In the genomic region with DNA sequence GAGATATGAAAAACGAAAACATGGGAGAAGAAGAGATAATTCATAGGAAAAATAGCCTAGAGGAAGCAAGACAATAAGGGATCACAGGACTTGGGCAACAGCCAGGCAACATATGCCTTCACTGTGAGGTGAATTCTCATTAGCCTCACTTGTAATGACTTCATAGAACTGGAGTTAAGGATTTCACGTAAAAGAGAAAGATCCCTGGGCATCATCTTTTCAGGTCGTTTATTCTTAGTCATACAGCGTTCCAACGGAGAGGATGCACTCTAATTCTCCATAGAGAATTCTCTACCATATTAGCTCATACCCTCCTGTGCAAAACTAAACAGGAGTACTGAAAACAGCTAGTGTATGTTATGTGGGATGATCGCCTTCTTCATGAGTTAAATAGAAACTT, we compare ENCODE assay signal across 13 cellular contexts.
"Had no signal": no experiment of that assay in that cellular context is flagged by ENCODE, and none has a peak within 500 bp of the region (broad histone marks: within the 10 kb centered on the region; RNA-seq: fewer than 3 reads in every experiment).

No MANE protein-coding gene starts in this region.

- DNase-seq: activated B cell treated with CpG ODN at 0.5 μM for 24 hours; activated CD8-positive, alpha-beta memory T cell treated with anti-CD3 and anti-CD28 coated beads, Interleukin-2, amount 50 U/mL, for 4 hours; activated CD8-positive, alpha-beta T cell treated with anti-CD3 and anti-CD28 coated beads, Interleukin-2, amount 10 ng/mL, durations not matched to agents 7 days and 5 days; activated effector memory CD4-positive, alpha-beta T cell treated with anti-CD3 and anti-CD28 coated beads, Interleukin-2, amount 50 U/mL, for 16 hours; amniotic stem cell; body of pancreas; central memory CD4-positive, alpha-beta T cell; effector CD8-positive, alpha-beta T cell; kidney; left ventricle myocardium inferior; right cardiac atrium; T-helper 2 cell had no signal

- H3K27me3 ChIP-seq: body of pancreas had no signal

- H3K4me3 ChIP-seq: body of pancreas had no signal

- H3K27ac ChIP-seq: body of pancreas, coronary artery, left ventricle myocardium inferior had no signal

- H3K36me3 ChIP-seq: left ventricle myocardium inferior had no signal

- H3K9me3 ChIP-seq: body of pancreas had no signal
